10 cellular contexts compared by ENCODE assay signal in the genomic region with DNA sequence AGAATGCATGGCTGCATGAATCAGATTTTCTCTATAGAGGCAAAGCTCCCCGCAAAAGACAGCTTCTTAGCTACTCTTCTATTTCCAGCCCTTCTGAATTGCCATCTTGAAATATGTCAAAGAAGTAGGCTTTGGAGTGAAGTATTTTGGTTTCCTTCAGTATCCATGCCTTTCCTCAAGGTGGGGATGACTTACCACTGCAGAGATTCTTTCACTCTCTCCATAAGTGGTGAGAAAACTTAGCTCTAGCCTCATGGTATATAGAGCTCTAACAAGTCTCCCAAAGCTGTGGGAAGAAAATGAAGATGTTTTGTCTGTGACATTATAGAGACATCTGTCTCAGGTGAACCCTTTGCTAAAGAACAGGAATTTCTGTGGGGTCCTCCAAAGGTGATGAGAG.
"Had no signal": no experiment of that assay in that cellular context is flagged by ENCODE, and none has a peak within 500 bp of the region (broad histone marks: within the 10 kb centered on the region; RNA-seq: fewer than 3 reads in every experiment).

No MANE protein-coding gene starts in this region.

- H3K36me3 ChIP-seq: gastroesophageal sphincter had no signal

- H3K27me3 Mint-ChIP-seq: activated naive CD8-positive, alpha-beta T cell treated with anti-CD3 and anti-CD28 coated beads, Interleukin-2, amount 50 U/mL, for 24 hours had no signal

- H3K4me1 ChIP-seq: gastroesophageal sphincter, parathyroid adenoma had no signal

- H3K36me3 Mint-ChIP-seq: naive thymus-derived CD4-positive, alpha-beta T cell had no signal

- H3K9me3 ChIP-seq: gastroesophageal sphincter had no signal

- H3K4me3 ChIP-seq: gastroesophageal sphincter had no signal

- H3K9me3 Mint-ChIP-seq: activated naive CD4-positive, alpha-beta T cell treated with anti-CD3 and anti-CD28 coated beads for 36 hours; activated naive CD8-positive, alpha-beta T cell treated with anti-CD3 and anti-CD28 coated beads, Interleukin-2, amount 50 U/mL, for 24 hours; activated T-helper 2 cell treated with anti-CD3 and anti-CD28 coated beads, Interferon-gamma antibody, Interleukin-2, Interleukin-4, amounts not matched to agents 10 μg/mL and 5 μg/mL and 100 μg/mL, durations not matched to agents 14 hours and 24 hours and 36 hours had no signal

- ATAC-seq: activated naive CD8-positive, alpha-beta T cell treated with anti-CD3 and anti-CD28 coated beads, Interleukin-2, amount 50 U/mL, for 24 hours; gastroesophageal sphincter; naive thymus-derived CD4-positive, alpha-beta T cell had no signal

- H3K27me3 ChIP-seq: gastroesophageal sphincter had no signal

- H3K27ac Mint-ChIP-seq: activated naive CD4-positive, alpha-beta T cell treated with anti-CD3 and anti-CD28 coated beads for 36 hours; activated naive CD8-positive, alpha-beta T cell treated with anti-CD3 and anti-CD28 coated beads, Interleukin-2, amount 50 U/mL, for 24 hours; activated T-helper 2 cell treated with anti-CD3 and anti-CD28 coated beads, Interferon-gamma antibody, Interleukin-2, Interleukin-4, amounts not matched to agents 10 μg/mL and 5 μg/mL and 100 μg/mL, durations not matched to agents 14 hours and 24 hours and 36 hours; naive thymus-derived CD4-positive, alpha-beta T cell had no signal

- H3K4me3 Mint-ChIP-seq: activated naive CD4-positive, alpha-beta T cell treated with anti-CD3 and anti-CD28 coated beads for 36 hours; activated naive CD8-positive, alpha-beta T cell treated with anti-CD3 and anti-CD28 coated beads, Interleukin-2, amount 50 U/mL, for 24 hours; naive thymus-derived CD4-positive, alpha-beta T cell had no signal

- H3K27ac ChIP-seq: gastroesophageal sphincter, parathyroid adenoma had no signal

- DNase-seq: activated CD4-positive, CD25-positive, alpha-beta regulatory T cell treated with anti-CD3 and anti-CD28 coated beads, Interleukin-2, amount 50 U/mL, for 72 hours; activated naive CD4-positive, alpha-beta T cell treated with anti-CD3 and anti-CD28 coated beads for 36 hours; activated naive CD8-positive, alpha-beta T cell treated with anti-CD3 and anti-CD28 coated beads, Interleukin-2, amount 50 U/mL, for 24 hours; islet precursor cell; mammary epithelial cell; naive thymus-derived CD4-positive, alpha-beta T cell; stimulated activated CD4-positive, alpha-beta T cell treated with anti-CD3 and anti-CD28 coated beads, Interleukin-2, amount 100 ng/mL, for 24 hours had no signal
